In genomic region chr12:54358945-54359761, GRCh38 we compare ENCODE assay signal across 8 cellular contexts. TPM values are rescaled to one million over a fixed set of nuclear protein-coding genes. Genes with fewer than 3 reads are reported as not detected.
DNase-seq lines count a peak whose midpoint lies in the region; ATAC-seq lines count a peak whose summit lies in the region.

No MANE protein-coding gene starts in this region.

- no peak overlapping the region for H3K4me3 Mint-ChIP-seq in T-helper 17 cell

- DNase-seq in NCI-H1694 treated with DMSO at 0.1 percent for 48 hours (lab: John Stamatoyannopoulos, UW) (peak; percentile 98), T-helper 17 cell (peak; percentile 83 to 90 (median 85)), anterior cingulate cortex (lab: John Stamatoyannopoulos, UW) (peak; percentile 74 to 99 (median 97)), hepatic stellate cell (ENCODE audit: low spot score) (peak; percentile 99), aorta (peak; percentile 96 to 97)

- H3K4me1 ChIP-seq in rectal smooth muscle tissue (ENCODE audit: control insufficient read depth, insufficient read depth, low read length), result peaks cover 31% of the 10 kb centered on the region
- no peaks in the 10 kb centered on the region for H3K4me1 ChIP-seq in aorta (ENCODE audit: control insufficient read depth in 1 of 2, insufficient read depth in 2 of 2, low read length in 2 of 2)

- peaks cover 15% of the 10 kb centered on the region for H3K4me1 Mint-ChIP-seq in T-helper 17 cell

- no peaks in the 10 kb centered on the region for H3K27me3 Mint-ChIP-seq in T-helper 17 cell

- H3K4me3 ChIP-seq in rectal smooth muscle tissue (ENCODE audit: low read length) (peak overlapping the region; percentile 85), aorta (ENCODE audit: low read length in 2 of 2) (peak overlapping the region; percentile 31 to 40)

- H3K9ac ChIP-seq in rectal smooth muscle tissue (ENCODE audit: low read length), result peak overlapping the region; percentile 51

- H3K27ac Mint-ChIP-seq in T-helper 17 cell, result no peak overlapping the region

- H3K9me3 ChIP-seq in T-helper 17 cell (ENCODE audit: control insufficient read depth, low read length, poor library complexity, severe bottlenecking), result no peaks in the 10 kb centered on the region
- H3K9me3 ChIP-seq in aorta (ENCODE audit: control insufficient read depth, low read length), result no peaks in the 10 kb centered on the region

- ATAC-seq in GM18499 (IDR thresholded peaks at IDR 0.05; ENCODE audit: insufficient read depth, unreplicated experiment), result peak; percentile 91
- ATAC-seq in HG02938 (IDR thresholded peaks at IDR 0.05; ENCODE audit: unreplicated experiment), result peak; percentile 99
- peak; percentile 97 for ATAC-seq in T-helper 17 cell
- ATAC-seq in aorta (ENCODE audit: low FRiP score), result peak; percentile 95

- H3K36me3 ChIP-seq in rectal smooth muscle tissue (ENCODE audit: control insufficient read depth, insufficient read depth, low read length) (no peaks in the 10 kb centered on the region), aorta (ENCODE audit: control insufficient read depth in 1 of 2, insufficient read depth in 2 of 2, low read length in 1 of 2) (no peaks in the 10 kb centered on the region)

- H3K36me3 Mint-ChIP-seq in T-helper 17 cell (ENCODE audit: low read depth), result peaks cover 5% of the 10 kb centered on the region

- no peaks in the 10 kb centered on the region for H3K27me3 ChIP-seq in rectal smooth muscle tissue (ENCODE audit: control insufficient read depth, insufficient read depth, low read length)
- H3K27me3 ChIP-seq in aorta (ENCODE audit: control insufficient read depth in 1 of 2, insufficient read depth in 2 of 2, low read length in 1 of 2), result no peaks in the 10 kb centered on the region

- intact Hi-C loops in aorta (cut with DNase I), result loop anchor here (2.0 to 5.0 kb wide), 2 partner anchors 22 to 142 kb away; no protein-coding TSS in a partner anchor

- WGBS in aorta, 2 donors, result 1% methylated on average over 39 to 40 of the region's 40 CpGs

- peak overlapping the region; percentile 95 for H3K27ac ChIP-seq in rectal smooth muscle tissue (ENCODE audit: low read depth, low read length)
- H3K27ac ChIP-seq in aorta (ENCODE audit: low read depth in 1 of 2, low read length in 2 of 2), result peak overlapping the region; percentile 9 to 75

RNA-seq across cellular contexts. Expression of gene GPR84, which starts 5.1 kb away (rescaled TPM):
- under 1 TPM; 0.57 to 0.99 TPM for total RNA-seq in T-helper 17 cell
- 1 to 10 TPM; 1.9 TPM for total RNA-seq in aorta
- polyA plus RNA-seq in aorta, result under 1 TPM in 1 of 2 donors, not detected in 1; 0.38 TPM

RNA-seq across cellular contexts. Expression of gene ZNF385A, which starts 25.4 kb away (rescaled TPM):
- total RNA-seq in T-helper 17 cell (1 to 10 TPM; 3.4 to 5.7 TPM), aorta (10 to 100 TPM; 22.2 to 27.6 TPM)
- 10 to 100 TPM in 1 of 2 donors, 1 to 10 TPM in 1; 4.1 to 11.5 TPM for polyA plus RNA-seq in aorta

RNA-seq across cellular contexts. Expression of gene COPZ1, which starts 34.2 kb away (rescaled TPM):
- total RNA-seq in T-helper 17 cell (10 to 100 TPM; 58.6 to 63.3 TPM), aorta (10 to 100 TPM; 71.5 to 72.1 TPM)
- 10 to 100 TPM; 54.1 to 63.0 TPM for polyA plus RNA-seq in aorta

RNA-seq across cellular contexts. Expression of gene NFE2, which starts 58.3 kb away (rescaled TPM):
- 10 to 100 TPM in 1 of 2 donors, 1 to 10 TPM in 1; 2.5 to 26.4 TPM for total RNA-seq in T-helper 17 cell
- total RNA-seq in aorta, result 1 to 10 TPM; 3.2 to 3.3 TPM
- polyA plus RNA-seq in aorta, result under 1 TPM in 1 of 2 donors, not detected in 1; 0.28 TPM

RNA-seq across cellular contexts. Expression of gene ITGA5, which starts 59.9 kb away (rescaled TPM):
- total RNA-seq in T-helper 17 cell (10 to 100 TPM; 61.6 to 71.4 TPM), aorta (1,000 to 10,000 TPM in 1 of 2 donors, 100 to 1,000 TPM in 1; 241 to 1,416 TPM)
- 100 to 1,000 TPM in 1 of 2 donors, 10 to 100 TPM in 1; 26.5 to 464 TPM for polyA plus RNA-seq in aorta

Comparison
In these comparisons a context has a peak if more than half of its experiments do, and no peak if none do; other contexts are left out.
1. Peak in every context shown above with its lines: DNase-seq, ATAC-seq, H3K4me3 ChIP-seq and H3K27ac ChIP-seq.